ENCODE assay signal across 21 cellular contexts in genomic region chr9:129575818-129576217, GRCh38. TPM values are rescaled to one million over a fixed set of nuclear protein-coding genes. Genes with fewer than 3 reads are reported as not detected.
DNase-seq lines count a peak whose midpoint lies in the region; ATAC-seq and TF ChIP-seq lines count a peak whose summit lies in the region.
"Had no signal": no experiment of that assay in that cellular context is flagged by ENCODE, and none has a peak within 500 bp of the region (broad histone marks: within the 10 kb centered on the region; RNA-seq: fewer than 3 reads in every experiment).

No MANE protein-coding gene starts in this region.

- H3K27me3 Mint-ChIP-seq in activated CD8-positive, alpha-beta T cell treated with anti-CD3 and anti-CD28 coated beads, Interleukin-2, amount 10 ng/mL, durations not matched to agents 7 days and 5 days (ENCODE audit: low read depth): peaks cover 6% of the 10 kb centered on the region
- H3K27me3 Mint-ChIP-seq in activated CD8-positive, alpha-beta T cell treated with anti-CD3 and anti-CD28 coated beads for 36 hours: no peaks in the 10 kb centered on the region
- no peaks in the 10 kb centered on the region for H3K27me3 Mint-ChIP-seq in type B pancreatic cell
- H3K27me3 Mint-ChIP-seq: CD4-positive, alpha-beta memory T cell had no signal

- no peak overlapping the region for H3K4me3 Mint-ChIP-seq in activated CD8-positive, alpha-beta T cell treated with anti-CD3 and anti-CD28 coated beads, Interleukin-2, amount 10 ng/mL, durations not matched to agents 7 days and 5 days
- H3K4me3 Mint-ChIP-seq in activated CD8-positive, alpha-beta T cell treated with anti-CD3 and anti-CD28 coated beads for 36 hours: no peak overlapping the region
- no peak overlapping the region for H3K4me3 Mint-ChIP-seq in type B pancreatic cell
- H3K4me3 Mint-ChIP-seq: CD4-positive, alpha-beta memory T cell had no signal

- H3K9me3 Mint-ChIP-seq in activated CD8-positive, alpha-beta T cell treated with anti-CD3 and anti-CD28 coated beads, Interleukin-2, amount 10 ng/mL, durations not matched to agents 7 days and 5 days (ENCODE audit: insufficient read depth): peaks cover 6% of the 10 kb centered on the region
- peaks cover 6% of the 10 kb centered on the region for H3K9me3 Mint-ChIP-seq in activated CD8-positive, alpha-beta T cell treated with anti-CD3 and anti-CD28 coated beads for 36 hours
- peaks cover 6% of the 10 kb centered on the region for H3K9me3 Mint-ChIP-seq in type B pancreatic cell
- H3K9me3 Mint-ChIP-seq: CD4-positive, alpha-beta memory T cell had no signal

- peaks cover 41% of the 10 kb centered on the region for H3K4me1 Mint-ChIP-seq in activated CD8-positive, alpha-beta T cell treated with anti-CD3 and anti-CD28 coated beads, Interleukin-2, amount 10 ng/mL, durations not matched to agents 7 days and 5 days (ENCODE audit: low read depth)
- H3K4me1 Mint-ChIP-seq in activated CD8-positive, alpha-beta T cell treated with anti-CD3 and anti-CD28 coated beads for 36 hours (ENCODE audit: low read depth): peaks cover 24% of the 10 kb centered on the region
- H3K4me1 Mint-ChIP-seq in type B pancreatic cell (ENCODE audit: unreplicated experiment): peaks cover 28% of the 10 kb centered on the region

- no peaks in the 10 kb centered on the region for H3K36me3 Mint-ChIP-seq in activated CD8-positive, alpha-beta T cell treated with anti-CD3 and anti-CD28 coated beads, Interleukin-2, amount 10 ng/mL, durations not matched to agents 7 days and 5 days (ENCODE audit: low read depth)
- H3K36me3 Mint-ChIP-seq in activated CD8-positive, alpha-beta T cell treated with anti-CD3 and anti-CD28 coated beads for 36 hours (ENCODE audit: low read depth): peaks cover 5% of the 10 kb centered on the region
- H3K36me3 Mint-ChIP-seq in type B pancreatic cell: no peaks in the 10 kb centered on the region

- no peak for DNase-seq in activated CD8-positive, alpha-beta T cell treated with anti-CD3 and anti-CD28 coated beads, Interleukin-2, amount 10 ng/mL, durations not matched to agents 7 days and 5 days
- no peak for DNase-seq in activated CD8-positive, alpha-beta T cell treated with anti-CD3 and anti-CD28 coated beads for 36 hours
- peak; percentile 54 for DNase-seq in amniotic epithelial cell (ENCODE audit: low read depth)
- peak; percentile 71 for DNase-seq in islet precursor cell
- no peak for DNase-seq in type B pancreatic cell (ENCODE audit: extremely low spot score, unreplicated experiment)
- no peak for DNase-seq in GM13976 (ENCODE audit: low spot score)
- no peak for DNase-seq in KG1 (lab: John Stamatoyannopoulos, UW)
- DNase-seq: ACHN; activated CD4-positive, alpha-beta T cell treated with anti-CD3 and anti-CD28 coated beads, Interleukin-2, amount 50 U/mL, for 48 hours; amniotic stem cell; CD4-positive, alpha-beta memory T cell; naive thymus-derived CD4-positive, alpha-beta T cell; NCI-H1694; NCI-H226; SJCRH30; stimulated activated naive CD4-positive, alpha-beta T cell treated with Interleukin-2 at 50 U/mL for 16 hours had no signal

- intact Hi-C loops in activated CD8-positive, alpha-beta T cell treated with anti-CD3 and anti-CD28 coated beads for 36 hours (cut with micrococcal nuclease): no loop called here

- POLR2A ChIA-PET in activated CD8-positive, alpha-beta T cell treated with anti-CD3 and anti-CD28 coated beads, Interleukin-2, amount 10 ng/mL, durations not matched to agents 7 days and 5 days (lab: Charles Lee): interaction anchor here (0.8 to 1.0 kb wide), 2 partner anchors 11 to 713 kb away, joined by 3 to 7 read pairs; no protein-coding TSS in a partner anchor
- POLR2A ChIA-PET in activated CD8-positive, alpha-beta T cell treated with anti-CD3 and anti-CD28 coated beads for 36 hours (lab: Charles Lee): no interaction called here

- ATAC-seq in activated CD8-positive, alpha-beta T cell treated with anti-CD3 and anti-CD28 coated beads, Interleukin-2, amount 10 ng/mL, durations not matched to agents 7 days and 5 days: no peak
- ATAC-seq in activated CD8-positive, alpha-beta T cell treated with anti-CD3 and anti-CD28 coated beads for 36 hours: no peak
- ATAC-seq in HG03565 (IDR thresholded peaks at IDR 0.05; ENCODE audit: unreplicated experiment): no peak

- peak overlapping the region; percentile 2 for H3K27ac Mint-ChIP-seq in activated CD8-positive, alpha-beta T cell treated with anti-CD3 and anti-CD28 coated beads, Interleukin-2, amount 10 ng/mL, durations not matched to agents 7 days and 5 days
- no peak overlapping the region for H3K27ac Mint-ChIP-seq in activated CD8-positive, alpha-beta T cell treated with anti-CD3 and anti-CD28 coated beads for 36 hours
- peak overlapping the region; percentile 32 for H3K27ac Mint-ChIP-seq in type B pancreatic cell

- CTCF ChIA-PET in activated CD8-positive, alpha-beta T cell treated with anti-CD3 and anti-CD28 coated beads, Interleukin-2, amount 10 ng/mL, durations not matched to agents 7 days and 5 days (lab: Charles Lee): interaction anchor here (1.3 kb wide), 1 partner anchor 16 kb away, joined by 3 read pairs; no protein-coding TSS in a partner anchor
- CTCF ChIA-PET in activated CD8-positive, alpha-beta T cell treated with anti-CD3 and anti-CD28 coated beads for 36 hours (lab: Charles Lee): no interaction called here

- in situ Hi-C loops in GM13976 (cut with MboI; ENCODE audit: low sequenced_read_pairs, unreplicated experiment): no loop called here

- no peak for TF ChIP-seq CTCF in activated CD8-positive, alpha-beta T cell treated with anti-CD3 and anti-CD28 coated beads for 36 hours (IDR thresholded peaks at IDR 0.05)
- TF ChIP-seq CTCF in type B pancreatic cell (conservative IDR thresholded peaks at IDR 0.05) (no peak), GM13976 (IDR thresholded peaks at IDR 0.05; ENCODE audit: borderline replicate concordance, control extremely low read depth, extremely low read depth, insufficient read depth, missing control alignments) (no peak)

RNA-seq across cellular contexts. Expression of gene C9orf50, which starts 45.1 kb away (rescaled TPM):
- total RNA-seq in activated CD8-positive, alpha-beta T cell treated with anti-CD3 and anti-CD28 coated beads, Interleukin-2, amount 10 ng/mL, durations not matched to agents 7 days and 5 days: not detected
- total RNA-seq in activated CD8-positive, alpha-beta T cell treated with anti-CD3 and anti-CD28 coated beads for 36 hours: not detected
- not detected in 2 replicates for total RNA-seq in type B pancreatic cell (ENCODE audit: low replicate concordance)
- total RNA-seq: CD4-positive, alpha-beta memory T cell; Daoy; lower leg skin; M059J; naive thymus-derived CD4-positive, alpha-beta T cell; SJCRH30; urinary bladder had no signal

RNA-seq across cellular contexts. Expression of gene NTMT1, which starts 50.1 kb away (rescaled TPM):
- total RNA-seq in activated CD8-positive, alpha-beta T cell treated with anti-CD3 and anti-CD28 coated beads, Interleukin-2, amount 10 ng/mL, durations not matched to agents 7 days and 5 days: 10 to 100 TPM; 36.2 to 39.2 TPM
- 10 to 100 TPM; 69.5 to 74.4 TPM for total RNA-seq in activated CD8-positive, alpha-beta T cell treated with anti-CD3 and anti-CD28 coated beads for 36 hours
- total RNA-seq in type B pancreatic cell (ENCODE audit: low replicate concordance): 31.4 and 33.5 TPM in 2 replicates

Comparison
In these comparisons a context has a peak if more than half of its experiments do, and no peak if none do; other contexts are left out.
1. DNase-seq: peak in amniotic epithelial cell (single experiment) and islet precursor cell (single experiment); none in activated CD8-positive, alpha-beta T cell treated with anti-CD3 and anti-CD28 coated beads, Interleukin-2, amount 10 ng/mL, durations not matched to agents 7 days and 5 days (single experiment), activated CD8-positive, alpha-beta T cell treated with anti-CD3 and anti-CD28 coated beads for 36 hours (single experiment), type B pancreatic cell (single experiment), GM13976 (single experiment) and KG1 (single experiment).